Comparison of ENCODE assay signal across 10 cellular contexts in genomic region chrX:119682019-119682989, GRCh38. TPM values are rescaled to one million over a fixed set of nuclear protein-coding genes. Genes with fewer than 3 reads are reported as not detected.
A peak's percentile ranks its signal among the peaks of the same experiment; 100 is the strongest.
DNase-seq lines count a peak whose midpoint lies in the region; ATAC-seq lines count a peak whose summit lies in the region.
"Had no signal": no experiment of that assay in that cellular context is flagged by ENCODE, and none has a peak within 500 bp of the region (broad histone marks: within the 10 kb centered on the region; RNA-seq: fewer than 3 reads in every experiment).

No MANE protein-coding gene starts in this region.

- H3K27me3 Mint-ChIP-seq in activated CD4-positive, alpha-beta T cell treated with anti-CD3 and anti-CD28 coated beads, Interleukin-2, amount 10 ng/mL, durations not matched to agents 24 days and 14 days, result no peaks in the 10 kb centered on the region
- no peaks in the 10 kb centered on the region for H3K27me3 Mint-ChIP-seq in activated CD8-positive, alpha-beta T cell treated with anti-CD3 and anti-CD28 coated beads, Interleukin-2, amount 10 ng/mL, durations not matched to agents 7 days and 5 days (ENCODE audit: low read depth)

- peaks cover 52% of the 10 kb centered on the region for H3K4me1 Mint-ChIP-seq in activated CD4-positive, alpha-beta T cell treated with anti-CD3 and anti-CD28 coated beads, Interleukin-2, amount 10 ng/mL, durations not matched to agents 24 days and 14 days
- H3K4me1 Mint-ChIP-seq in activated CD8-positive, alpha-beta T cell treated with anti-CD3 and anti-CD28 coated beads, Interleukin-2, amount 10 ng/mL, durations not matched to agents 7 days and 5 days (ENCODE audit: low read depth), result peaks cover 63% of the 10 kb centered on the region

- peak overlapping the region; percentile 83 for H3K4me3 Mint-ChIP-seq in activated CD4-positive, alpha-beta T cell treated with anti-CD3 and anti-CD28 coated beads, Interleukin-2, amount 10 ng/mL, durations not matched to agents 24 days and 14 days
- H3K4me3 Mint-ChIP-seq in activated CD8-positive, alpha-beta T cell treated with anti-CD3 and anti-CD28 coated beads, Interleukin-2, amount 10 ng/mL, durations not matched to agents 7 days and 5 days, result peak overlapping the region; percentile 73

- peak; percentile 83 for DNase-seq in activated CD4-positive, alpha-beta T cell treated with anti-CD3 and anti-CD28 coated beads, Interleukin-2, amount 10 ng/mL, durations not matched to agents 24 days and 14 days
- no peak for DNase-seq in activated CD4-positive, alpha-beta T cell treated with anti-CD3 and anti-CD28 coated beads, Interleukin-2, amount 50 U/mL, for 48 hours
- DNase-seq in activated CD8-positive, alpha-beta T cell treated with anti-CD3 and anti-CD28 coated beads, Interleukin-2, amount 10 ng/mL, durations not matched to agents 7 days and 5 days, result peak; percentile 58
- DNase-seq in stimulated activated naive CD8-positive, alpha-beta T cell treated with anti-CD3 and anti-CD28 coated beads, Interleukin-15, Interleukin-2, amounts not matched to agents 100 U/mL and 50 U/mL, for 24 hours, result no peak
- DNase-seq in HK-2 (ENCODE audit: unreplicated experiment) (no peak), left ventricle myocardium superior (no peak)
- no peak for DNase-seq in activated effector memory CD4-positive, alpha-beta T cell treated with anti-CD3 and anti-CD28 coated beads, Interleukin-2, amount 50 U/mL, for 16 hours
- DNase-seq: anterior cingulate cortex, IMR-90 had no signal

- intact Hi-C loops in activated CD4-positive, alpha-beta T cell treated with anti-CD3 and anti-CD28 coated beads, Interleukin-2, amount 10 ng/mL, durations not matched to agents 24 days and 14 days (cut with micrococcal nuclease), result loop anchor here (1.0 to 2.0 kb wide), 3 partner anchors 8 to 74 kb away; no protein-coding TSS in a partner anchor
- intact Hi-C loops in left ventricle myocardium superior (cut with micrococcal nuclease), result no loop called here

- POLR2A ChIA-PET in activated CD8-positive, alpha-beta T cell treated with anti-CD3 and anti-CD28 coated beads, Interleukin-2, amount 10 ng/mL, durations not matched to agents 7 days and 5 days (lab: Charles Lee), result interaction anchor here (0.6 to 4.6 kb wide), 13 partner anchors 10 to 108 kb away, joined by 3 to 154 read pairs (median 4); partner anchors contain the start of gene SEPTIN6

- peak overlapping the region; percentile 95 for H3K27ac Mint-ChIP-seq in activated CD4-positive, alpha-beta T cell treated with anti-CD3 and anti-CD28 coated beads, Interleukin-2, amount 10 ng/mL, durations not matched to agents 24 days and 14 days
- peak overlapping the region; percentile 96 for H3K27ac Mint-ChIP-seq in activated CD8-positive, alpha-beta T cell treated with anti-CD3 and anti-CD28 coated beads, Interleukin-2, amount 10 ng/mL, durations not matched to agents 7 days and 5 days

- CTCF ChIA-PET in activated CD8-positive, alpha-beta T cell treated with anti-CD3 and anti-CD28 coated beads, Interleukin-2, amount 10 ng/mL, durations not matched to agents 7 days and 5 days (lab: Charles Lee), result interaction anchor here (1.0 to 2.9 kb wide), 4 partner anchors 10 to 73 kb away, joined by 3 to 29 read pairs (median 3); partner anchors contain the start of gene SEPTIN6

- peaks cover 17% of the 10 kb centered on the region for H3K36me3 Mint-ChIP-seq in activated CD4-positive, alpha-beta T cell treated with anti-CD3 and anti-CD28 coated beads, Interleukin-2, amount 10 ng/mL, durations not matched to agents 24 days and 14 days (ENCODE audit: low read depth)
- H3K36me3 Mint-ChIP-seq in activated CD8-positive, alpha-beta T cell treated with anti-CD3 and anti-CD28 coated beads, Interleukin-2, amount 10 ng/mL, durations not matched to agents 7 days and 5 days (ENCODE audit: low read depth), result peaks cover 46% of the 10 kb centered on the region

- H3K9me3 Mint-ChIP-seq in activated CD4-positive, alpha-beta T cell treated with anti-CD3 and anti-CD28 coated beads, Interleukin-2, amount 10 ng/mL, durations not matched to agents 24 days and 14 days, result no peaks in the 10 kb centered on the region
- H3K9me3 Mint-ChIP-seq in activated CD8-positive, alpha-beta T cell treated with anti-CD3 and anti-CD28 coated beads, Interleukin-2, amount 10 ng/mL, durations not matched to agents 7 days and 5 days (ENCODE audit: insufficient read depth), result no peaks in the 10 kb centered on the region

- ATAC-seq in HG03066 (IDR thresholded peaks at IDR 0.05; ENCODE audit: low read depth, unreplicated experiment), result peak; percentile 34
- ATAC-seq in activated CD8-positive, alpha-beta T cell treated with anti-CD3 and anti-CD28 coated beads, Interleukin-2, amount 10 ng/mL, durations not matched to agents 7 days and 5 days, result peak; percentile 31
- ATAC-seq in stimulated activated naive CD8-positive, alpha-beta T cell treated with anti-CD3 and anti-CD28 coated beads, Interleukin-15, Interleukin-2, amounts not matched to agents 100 U/mL and 50 U/mL, for 24 hours, result peak; percentile 37
- no peak for ATAC-seq in left ventricle myocardium superior

RNA-seq across cellular contexts. Expression of gene SEPTIN6, which starts 10.7 kb away (rescaled TPM):
- total RNA-seq in activated CD4-positive, alpha-beta T cell treated with anti-CD3 and anti-CD28 coated beads, Interleukin-2, amount 10 ng/mL, durations not matched to agents 24 days and 14 days, result 151 and 153 TPM in 2 replicates
- total RNA-seq in activated CD8-positive, alpha-beta T cell treated with anti-CD3 and anti-CD28 coated beads, Interleukin-2, amount 10 ng/mL, durations not matched to agents 7 days and 5 days, result 100 to 1,000 TPM; 303 to 312 TPM
- total RNA-seq in left ventricle myocardium superior, result 7.6 TPM

Comparison
In these comparisons a context has a peak if more than half of its experiments do, and no peak if none do; other contexts are left out.
1. DNase-seq: peak in activated CD4-positive, alpha-beta T cell treated with anti-CD3 and anti-CD28 coated beads, Interleukin-2, amount 10 ng/mL, durations not matched to agents 24 days and 14 days (single experiment) and activated CD8-positive, alpha-beta T cell treated with anti-CD3 and anti-CD28 coated beads, Interleukin-2, amount 10 ng/mL, durations not matched to agents 7 days and 5 days (single experiment); none in activated CD4-positive, alpha-beta T cell treated with anti-CD3 and anti-CD28 coated beads, Interleukin-2, amount 50 U/mL, for 48 hours (0 of 2), stimulated activated naive CD8-positive, alpha-beta T cell treated with anti-CD3 and anti-CD28 coated beads, Interleukin-15, Interleukin-2, amounts not matched to agents 100 U/mL and 50 U/mL, for 24 hours (single experiment), HK-2 (single experiment), left ventricle myocardium superior (single experiment) and activated effector memory CD4-positive, alpha-beta T cell treated with anti-CD3 and anti-CD28 coated beads, Interleukin-2, amount 50 U/mL, for 16 hours (single experiment).
2. RNA of gene SEPTIN6, which starts 10.7 kb away (total RNA-seq): 303 to 312 TPM in activated CD8-positive, alpha-beta T cell treated with anti-CD3 and anti-CD28 coated beads, Interleukin-2, amount 10 ng/mL, durations not matched to agents 7 days and 5 days and 151 to 153 TPM in activated CD4-positive, alpha-beta T cell treated with anti-CD3 and anti-CD28 coated beads, Interleukin-2, amount 10 ng/mL, durations not matched to agents 24 days and 14 days; 7.6 TPM in left ventricle myocardium superior (single experiment); every median in the first group is over 10 times any median in the second.